ENCODE assay signal across 9 cellular contexts in genomic region chr4:169410839-169411770, GRCh38.
DNase-seq lines count a peak whose midpoint lies in the region; ATAC-seq and TF ChIP-seq lines count a peak whose summit lies in the region.
"Had no signal": no experiment of that assay in that cellular context is flagged by ENCODE, and none has a peak within 500 bp of the region (broad histone marks: within the 10 kb centered on the region; RNA-seq: fewer than 3 reads in every experiment).

No MANE protein-coding gene starts in this region.

- H3K36me3 Mint-ChIP-seq in HFFc6 (ENCODE audit: low read depth): peaks cover 3% of the 10 kb centered on the region; the same call in 1 of the 2 replicates
- H3K36me3 Mint-ChIP-seq in activated T-cell treated with anti-CD3 and anti-CD28 coated beads, Interleukin-2, amount 50 U/mL, for 24 hours (ENCODE audit: low read depth): peaks cover 3% of the 10 kb centered on the region
- peaks cover 2 to 10% of the 10 kb centered on the region in 2 donors for H3K36me3 Mint-ChIP-seq in stimulated activated naive B cell treated with anti-CD40 and anti-IgM and Interleukin-4, amounts not matched to agents 10 μg/mL and 1 μg/mL and 100 μg/mL, for 72 hours

- TF ChIP-seq CTCF in HFFc6 (IDR thresholded peaks at IDR 0.05): no peak

- peak; percentile 1 to 25 for DNase-seq in activated CD4-positive, alpha-beta T cell treated with anti-CD3 and anti-CD28 coated beads for 24 hours (ENCODE audit: low read depth in 2 of 2)
- DNase-seq in activated CD4-positive, alpha-beta T cell treated with anti-CD3 and anti-CD28 coated beads for 1 hour: no peak
- DNase-seq in HFFc6 (peak; percentile 80), MV-4-11 (lab: John Stamatoyannopoulos, UW) (peak; percentile 93), hippocampal formation (lab: John Stamatoyannopoulos, UW) (peak; percentile 1 to 12), SW 1271 (lab: John Stamatoyannopoulos, UW) (no peak)
- DNase-seq in activated T-cell treated with anti-CD3 and anti-CD28 coated beads, Interleukin-2, amount 50 U/mL, for 24 hours: peak; percentile 35
- peak; percentile 45 for DNase-seq in stimulated activated naive B cell treated with anti-CD40 and anti-IgM and Interleukin-4, amounts not matched to agents 10 μg/mL and 1 μg/mL and 100 μg/mL, for 72 hours
- DNase-seq: upper lobe of left lung had no signal

- no peak overlapping the region for H3K4me3 Mint-ChIP-seq in HFFc6
- H3K4me3 Mint-ChIP-seq in activated T-cell treated with anti-CD3 and anti-CD28 coated beads, Interleukin-2, amount 50 U/mL, for 24 hours: no peak overlapping the region
- peak overlapping the region in 1 of 2 donors; percentile 1 for H3K4me3 Mint-ChIP-seq in stimulated activated naive B cell treated with anti-CD40 and anti-IgM and Interleukin-4, amounts not matched to agents 10 μg/mL and 1 μg/mL and 100 μg/mL, for 72 hours

- 0 out of 2 replicates have a peak, but pooled peaks cover 2% of the 10 kb centered on the region for H3K27me3 Mint-ChIP-seq in HFFc6 (ENCODE audit: insufficient read depth)
- no peaks in the 10 kb centered on the region for H3K27me3 Mint-ChIP-seq in activated T-cell treated with anti-CD3 and anti-CD28 coated beads, Interleukin-2, amount 50 U/mL, for 24 hours
- H3K27me3 Mint-ChIP-seq in stimulated activated naive B cell treated with anti-CD40 and anti-IgM and Interleukin-4, amounts not matched to agents 10 μg/mL and 1 μg/mL and 100 μg/mL, for 72 hours: no peaks in the 10 kb centered on the region

- H3K9me3 Mint-ChIP-seq in HFFc6: no peaks in the 10 kb centered on the region
- H3K9me3 Mint-ChIP-seq in activated T-cell treated with anti-CD3 and anti-CD28 coated beads, Interleukin-2, amount 50 U/mL, for 24 hours: no peaks in the 10 kb centered on the region
- H3K9me3 Mint-ChIP-seq in stimulated activated naive B cell treated with anti-CD40 and anti-IgM and Interleukin-4, amounts not matched to agents 10 μg/mL and 1 μg/mL and 100 μg/mL, for 72 hours: no peaks in the 10 kb centered on the region

- peaks cover 17% of the 10 kb centered on the region for H3K4me1 Mint-ChIP-seq in HFFc6 (ENCODE audit: low read depth)
- H3K4me1 Mint-ChIP-seq in activated T-cell treated with anti-CD3 and anti-CD28 coated beads, Interleukin-2, amount 50 U/mL, for 24 hours (ENCODE audit: low read depth): peaks cover 32% of the 10 kb centered on the region
- H3K4me1 Mint-ChIP-seq in stimulated activated naive B cell treated with anti-CD40 and anti-IgM and Interleukin-4, amounts not matched to agents 10 μg/mL and 1 μg/mL and 100 μg/mL, for 72 hours: peaks cover 8 to 9% of the 10 kb centered on the region in 2 donors

- peak; percentile 100 for ATAC-seq in stimulated activated naive B cell treated with anti-CD40 and anti-IgM and Interleukin-4, amounts not matched to agents 10 μg/mL and 1 μg/mL and 100 μg/mL, for 72 hours (replicated peaks)

- peak overlapping the region; percentile 40 for H3K27ac Mint-ChIP-seq in HFFc6
- peak overlapping the region; percentile 82 for H3K27ac Mint-ChIP-seq in activated T-cell treated with anti-CD3 and anti-CD28 coated beads, Interleukin-2, amount 50 U/mL, for 24 hours
- peak overlapping the region; percentile 62 for H3K27ac Mint-ChIP-seq in stimulated activated naive B cell treated with anti-CD40 and anti-IgM and Interleukin-4, amounts not matched to agents 10 μg/mL and 1 μg/mL and 100 μg/mL, for 72 hours

Comparison
In these comparisons a context has a peak if more than half of its experiments do, and no peak if none do; other contexts are left out.
1. DNase-seq: peak in activated CD4-positive, alpha-beta T cell treated with anti-CD3 and anti-CD28 coated beads for 24 hours (2 of 2), HFFc6 (single experiment), MV-4-11 (single experiment), activated T-cell treated with anti-CD3 and anti-CD28 coated beads, Interleukin-2, amount 50 U/mL, for 24 hours (single experiment), hippocampal formation (2 of 2) and stimulated activated naive B cell treated with anti-CD40 and anti-IgM and Interleukin-4, amounts not matched to agents 10 μg/mL and 1 μg/mL and 100 μg/mL, for 72 hours (single experiment); none in activated CD4-positive, alpha-beta T cell treated with anti-CD3 and anti-CD28 coated beads for 1 hour (single experiment) and SW 1271 (0 of 2).
2. Peak in every context shown above with its lines, with median percentiles within 50 percentile points of each other: H3K27ac Mint-ChIP-seq.